ENCODE assay signal across 9 cellular contexts in the genomic region with DNA sequence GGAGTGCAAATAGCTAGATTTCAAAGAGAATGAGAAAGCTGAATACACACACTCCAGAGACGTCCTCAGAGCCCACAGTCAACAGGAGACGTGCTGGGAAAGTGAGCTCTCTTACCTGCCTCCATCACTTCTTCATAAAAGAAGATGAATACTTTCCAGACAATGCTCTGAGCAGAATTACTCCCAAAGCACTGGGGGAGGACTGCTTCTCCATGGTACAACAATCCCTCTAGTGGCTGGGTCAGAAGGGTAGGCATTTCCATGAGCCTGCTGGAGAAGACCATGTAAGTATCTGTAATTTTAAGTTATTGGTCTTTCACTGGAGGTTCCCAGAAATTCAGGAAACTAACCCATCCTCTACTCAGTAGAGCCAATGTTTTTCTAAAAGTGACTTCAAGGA.
A peak's percentile ranks its signal among the peaks of the same experiment; 100 is the strongest.
DNase-seq lines count a peak whose midpoint lies in the region; TF ChIP-seq lines count a peak whose summit lies in the region.
"Had no signal": no experiment of that assay in that cellular context is flagged by ENCODE, and none has a peak within 500 bp of the region (broad histone marks: within the 10 kb centered on the region; RNA-seq: fewer than 3 reads in every experiment).

No MANE protein-coding gene starts in this region.

- no peaks in the 10 kb centered on the region for H3K4me1 ChIP-seq in effector memory CD4-positive, alpha-beta T cell (ENCODE audit: control insufficient read depth, insufficient read depth, low read length, poor library complexity, severe bottlenecking)

- H3K9me3 ChIP-seq in effector memory CD4-positive, alpha-beta T cell (ENCODE audit: control insufficient read depth, low read length) = no peaks in the 10 kb centered on the region

- no peak overlapping the region for H3K27ac Mint-ChIP-seq in nephron progenitor cell

- H3K27ac ChIP-seq in effector memory CD4-positive, alpha-beta T cell (ENCODE audit: insufficient read depth, low read length, poor library complexity, severe bottlenecking) = no peak overlapping the region

- DNase-seq in GM03348 (ENCODE audit: low spot score) (peak; percentile 60), NCI-H2227 treated with DMSO at 0.1 percent for 48 hours (lab: John Stamatoyannopoulos, UW) (peak; percentile 51), ecto neural progenitor cell (ENCODE audit: low spot score) (peak; percentile 45), nephron progenitor cell (peak; percentile 3), DMS153 (lab: John Stamatoyannopoulos, UW) (no peak), T-helper 2 cell (no peak), KG1 (lab: John Stamatoyannopoulos, UW) (no peak)
- no peak for DNase-seq in effector memory CD4-positive, alpha-beta T cell
- DNase-seq: foreskin melanocyte had no signal

- peak; percentile 39 for TF ChIP-seq CTCF in nephron progenitor cell (IDR thresholded peaks at IDR 0.05)

- H3K36me3 ChIP-seq in effector memory CD4-positive, alpha-beta T cell (ENCODE audit: control insufficient read depth, insufficient read depth, low read length) = no peaks in the 10 kb centered on the region

- H3K4me3 ChIP-seq in effector memory CD4-positive, alpha-beta T cell (ENCODE audit: insufficient read depth, low read depth, low read length, poor library complexity, severe bottlenecking) = no peak overlapping the region

- no peak overlapping the region for H3K4me3 Mint-ChIP-seq in nephron progenitor cell

- H3K27me3 ChIP-seq in effector memory CD4-positive, alpha-beta T cell (replicated peaks; ENCODE audit: control insufficient read depth, insufficient read depth, low read length, poor library complexity, severe bottlenecking) = no peaks in the 10 kb centered on the region

- H3K9me3 Mint-ChIP-seq in nephron progenitor cell = peaks cover 27% of the 10 kb centered on the region

- peaks cover 4% of the 10 kb centered on the region for H3K27me3 Mint-ChIP-seq in nephron progenitor cell (ENCODE audit: low read depth, poor library complexity)

- peaks cover 4% of the 10 kb centered on the region for H3K36me3 Mint-ChIP-seq in nephron progenitor cell (ENCODE audit: low read depth)

- H3K4me1 Mint-ChIP-seq in nephron progenitor cell = no peaks in the 10 kb centered on the region

Comparison
In these comparisons a context has a peak if more than half of its experiments do, and no peak if none do; other contexts are left out.
1. DNase-seq: peak in GM03348 (single experiment), NCI-H2227 treated with DMSO at 0.1 percent for 48 hours (single experiment), ecto neural progenitor cell (single experiment) and nephron progenitor cell (single experiment); none in DMS153 (single experiment), T-helper 2 cell (0 of 5), KG1 (single experiment) and effector memory CD4-positive, alpha-beta T cell (0 of 3).